ENCODE assay signal across 2 cellular contexts in the genomic region with DNA sequence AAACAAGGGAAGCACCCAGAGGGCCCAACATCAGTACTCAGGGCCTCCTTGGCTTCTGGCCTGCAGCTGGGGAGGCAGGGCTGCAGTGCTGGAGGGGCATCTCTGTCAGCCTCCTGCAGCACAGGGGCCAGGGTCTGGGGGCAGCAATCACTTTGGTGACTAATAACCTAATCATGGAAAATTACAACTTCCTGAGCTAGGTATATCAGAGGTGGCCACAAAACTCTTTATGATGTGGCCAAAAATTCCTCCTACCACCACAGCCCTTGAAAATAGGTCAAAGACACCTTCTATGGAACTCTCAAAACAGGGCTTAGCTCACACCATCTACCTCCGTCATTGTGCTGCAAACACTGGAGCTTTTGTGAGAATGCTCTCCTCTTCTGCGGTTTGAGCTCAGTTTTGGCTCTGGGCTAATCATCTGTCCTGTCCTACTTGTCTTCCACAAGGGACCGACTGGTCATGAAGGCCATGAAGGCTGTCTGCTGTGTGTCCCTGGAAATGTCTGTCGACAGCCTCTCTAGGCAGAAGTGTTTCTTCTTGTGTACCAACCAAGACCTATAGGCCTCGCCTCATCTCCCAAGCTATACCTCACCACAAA.
TF ChIP-seq lines count a peak whose summit lies in the region.

No MANE protein-coding gene starts in this region.

TF ChIP-seq in HepG2, 621 proteins besides CTCF, POLR2A, EP300 and RAD21:
- TF ChIP-seq, protein P1, sequence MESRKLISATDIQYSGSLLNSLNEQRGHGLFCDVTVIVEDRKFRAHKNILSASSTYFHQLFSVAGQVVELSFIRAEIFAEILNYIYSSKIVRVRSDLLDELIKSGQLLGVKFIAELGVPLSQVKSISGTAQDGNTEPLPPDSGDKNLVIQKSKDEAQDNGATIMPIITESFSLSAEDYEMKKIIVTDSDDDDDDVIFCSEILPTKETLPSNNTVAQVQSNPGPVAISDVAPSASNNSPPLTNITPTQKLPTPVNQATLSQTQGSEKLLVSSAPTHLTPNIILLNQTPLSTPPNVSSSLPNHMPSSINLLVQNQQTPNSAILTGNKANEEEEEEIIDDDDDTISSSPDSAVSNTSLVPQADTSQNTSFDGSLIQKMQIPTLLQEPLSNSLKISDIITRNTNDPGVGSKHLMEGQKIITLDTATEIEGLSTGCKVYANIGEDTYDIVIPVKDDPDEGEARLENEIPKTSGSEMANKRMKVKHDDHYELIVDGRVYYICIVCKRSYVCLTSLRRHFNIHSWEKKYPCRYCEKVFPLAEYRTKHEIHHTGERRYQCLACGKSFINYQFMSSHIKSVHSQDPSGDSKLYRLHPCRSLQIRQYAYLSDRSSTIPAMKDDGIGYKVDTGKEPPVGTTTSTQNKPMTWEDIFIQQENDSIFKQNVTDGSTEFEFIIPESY (CRISPR knock-in tag; IDR thresholded peaks at IDR 0.05), result no peak
- TF ChIP-seq NFIC (IDR thresholded peaks at IDR 0.05; ENCODE audit: low read length) (no peak), TMF1 (CRISPR knock-in tag; IDR thresholded peaks at IDR 0.05; ENCODE audit: low read depth) (no peak), RFX1 (IDR thresholded peaks at IDR 0.05) (no peak)
- TF ChIP-seq, protein P2, sequence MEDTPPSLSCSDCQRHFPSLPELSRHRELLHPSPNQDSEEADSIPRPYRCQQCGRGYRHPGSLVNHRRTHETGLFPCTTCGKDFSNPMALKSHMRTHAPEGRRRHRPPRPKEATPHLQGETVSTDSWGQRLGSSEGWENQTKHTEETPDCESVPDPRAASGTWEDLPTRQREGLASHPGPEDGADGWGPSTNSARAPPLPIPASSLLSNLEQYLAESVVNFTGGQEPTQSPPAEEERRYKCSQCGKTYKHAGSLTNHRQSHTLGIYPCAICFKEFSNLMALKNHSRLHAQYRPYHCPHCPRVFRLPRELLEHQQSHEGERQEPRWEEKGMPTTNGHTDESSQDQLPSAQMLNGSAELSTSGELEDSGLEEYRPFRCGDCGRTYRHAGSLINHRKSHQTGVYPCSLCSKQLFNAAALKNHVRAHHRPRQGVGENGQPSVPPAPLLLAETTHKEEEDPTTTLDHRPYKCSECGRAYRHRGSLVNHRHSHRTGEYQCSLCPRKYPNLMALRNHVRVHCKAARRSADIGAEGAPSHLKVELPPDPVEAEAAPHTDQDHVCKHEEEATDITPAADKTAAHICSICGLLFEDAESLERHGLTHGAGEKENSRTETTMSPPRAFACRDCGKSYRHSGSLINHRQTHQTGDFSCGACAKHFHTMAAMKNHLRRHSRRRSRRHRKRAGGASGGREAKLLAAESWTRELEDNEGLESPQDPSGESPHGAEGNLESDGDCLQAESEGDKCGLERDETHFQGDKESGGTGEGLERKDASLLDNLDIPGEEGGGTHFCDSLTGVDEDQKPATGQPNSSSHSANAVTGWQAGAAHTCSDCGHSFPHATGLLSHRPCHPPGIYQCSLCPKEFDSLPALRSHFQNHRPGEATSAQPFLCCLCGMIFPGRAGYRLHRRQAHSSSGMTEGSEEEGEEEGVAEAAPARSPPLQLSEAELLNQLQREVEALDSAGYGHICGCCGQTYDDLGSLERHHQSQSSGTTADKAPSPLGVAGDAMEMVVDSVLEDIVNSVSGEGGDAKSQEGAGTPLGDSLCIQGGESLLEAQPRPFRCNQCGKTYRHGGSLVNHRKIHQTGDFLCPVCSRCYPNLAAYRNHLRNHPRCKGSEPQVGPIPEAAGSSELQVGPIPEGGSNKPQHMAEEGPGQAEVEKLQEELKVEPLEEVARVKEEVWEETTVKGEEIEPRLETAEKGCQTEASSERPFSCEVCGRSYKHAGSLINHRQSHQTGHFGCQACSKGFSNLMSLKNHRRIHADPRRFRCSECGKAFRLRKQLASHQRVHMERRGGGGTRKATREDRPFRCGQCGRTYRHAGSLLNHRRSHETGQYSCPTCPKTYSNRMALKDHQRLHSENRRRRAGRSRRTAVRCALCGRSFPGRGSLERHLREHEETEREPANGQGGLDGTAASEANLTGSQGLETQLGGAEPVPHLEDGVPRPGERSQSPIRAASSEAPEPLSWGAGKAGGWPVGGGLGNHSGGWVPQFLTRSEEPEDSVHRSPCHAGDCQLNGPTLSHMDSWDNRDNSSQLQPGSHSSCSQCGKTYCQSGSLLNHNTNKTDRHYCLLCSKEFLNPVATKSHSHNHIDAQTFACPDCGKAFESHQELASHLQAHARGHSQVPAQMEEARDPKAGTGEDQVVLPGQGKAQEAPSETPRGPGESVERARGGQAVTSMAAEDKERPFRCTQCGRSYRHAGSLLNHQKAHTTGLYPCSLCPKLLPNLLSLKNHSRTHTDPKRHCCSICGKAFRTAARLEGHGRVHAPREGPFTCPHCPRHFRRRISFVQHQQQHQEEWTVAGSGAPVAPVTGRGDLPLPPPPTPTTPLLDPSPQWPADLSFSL (CRISPR knock-in tag; IDR thresholded peaks at IDR 0.05), result no peak

TF ChIP-seq in endothelial cell of umbilical vein, 7 proteins besides CTCF, POLR2A, EP300 and RAD21:
- TF ChIP-seq MYC (IDR thresholded peaks at IDR 0.05; ENCODE audit: low read depth, low read length) (no peak), FOS (IDR thresholded peaks at IDR 0.05; ENCODE audit: borderline replicate concordance, insufficient read depth, low read length) (no peak), JUN (IDR thresholded peaks at IDR 0.05; ENCODE audit: borderline replicate concordance, insufficient read depth, insufficient read length, low read depth) (no peak), EZH2 (IDR thresholded peaks at IDR 0.05; ENCODE audit: borderline replicate concordance, low read depth, low read length, severe bottlenecking) (no peak), GATA2 (IDR thresholded peaks at IDR 0.05; ENCODE audit: insufficient read depth, insufficient read length, low read depth, low read length) (no peak), POLR2AphosphoS5 (IDR thresholded peaks at IDR 0.05; ENCODE audit: insufficient read depth, low read depth, low read length) (no peak)
- TF ChIP-seq, protein P3, sequence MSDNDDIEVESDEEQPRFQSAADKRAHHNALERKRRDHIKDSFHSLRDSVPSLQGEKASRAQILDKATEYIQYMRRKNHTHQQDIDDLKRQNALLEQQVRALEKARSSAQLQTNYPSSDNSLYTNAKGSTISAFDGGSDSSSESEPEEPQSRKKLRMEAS (IDR thresholded peaks at IDR 0.05; ENCODE audit: insufficient read depth, insufficient read length), result no peak
